In genomic region chr5:50415912-50416311, GRCh38 we compare ENCODE assay signal across 12 cellular contexts. TPM values are rescaled to one million over a fixed set of nuclear protein-coding genes. Genes with fewer than 3 reads are reported as not detected.
DNase-seq lines count a peak whose midpoint lies in the region; ATAC-seq and TF ChIP-seq lines count a peak whose summit lies in the region.
"Had no signal": no experiment of that assay in that cellular context is flagged by ENCODE, and none has a peak within 500 bp of the region (broad histone marks: within the 10 kb centered on the region; RNA-seq: fewer than 3 reads in every experiment).

No MANE protein-coding gene starts in this region.

- peak overlapping the region; percentile 71 for H3K27ac Mint-ChIP-seq in activated CD4-positive, alpha-beta T cell treated with anti-CD3 and anti-CD28 coated beads, Interleukin-2, amount 10 ng/mL, durations not matched to agents 7 days and 5 days
- H3K27ac Mint-ChIP-seq: nephron progenitor cell had no signal

- H3K4me3 ChIP-seq in transverse colon = no peak overlapping the region
- H3K4me3 ChIP-seq: A549, gastrocnemius medialis had no signal

- in situ Hi-C loops in transverse colon (cut with MboI; ENCODE audit: low pct_ligation_motif_present in 1 of 4, low pct_unique_long_range_greater_than_20kb in 1 of 4, low sequenced_read_pairs in 3 of 4) = no loop called here

- no peaks in the 10 kb centered on the region for H3K36me3 ChIP-seq in transverse colon
- H3K36me3 ChIP-seq: gastrocnemius medialis had no signal

- DNase-seq in activated CD4-positive, alpha-beta T cell treated with anti-CD3 and anti-CD28 coated beads, Interleukin-2, amount 10 ng/mL, durations not matched to agents 7 days and 5 days = peak; percentile 50
- no peak for DNase-seq in activated CD4-positive, alpha-beta T cell treated with anti-CD3 and anti-CD28 coated beads, Interleukin-2, amount 50 U/mL, for 4 hours
- DNase-seq in left colon = no peak
- DNase-seq in transverse colon = no peak
- no peak for DNase-seq in iPS-NIHi11 (ENCODE audit: low spot score)
- DNase-seq: gastrocnemius medialis, NCI-H1092 treated with DMSO at 0.1 percent for 48 hours, nephron progenitor cell had no signal

- ATAC-seq in GM21526 (IDR thresholded peaks at IDR 0.05; ENCODE audit: low FRiP score, unreplicated experiment) (peak; percentile 79), HG03280 (IDR thresholded peaks at IDR 0.05; ENCODE audit: unreplicated experiment) (peak; percentile 74), esophagus mucosa (peak; percentile 25), left colon (no peak)
- ATAC-seq: A549, gastrocnemius medialis had no signal

- no peak for TF ChIP-seq EP300 in transverse colon (IDR thresholded peaks at IDR 0.05; ENCODE audit: low read depth)

- H3K4me1 Mint-ChIP-seq in activated CD4-positive, alpha-beta T cell treated with anti-CD3 and anti-CD28 coated beads, Interleukin-2, amount 10 ng/mL, durations not matched to agents 7 days and 5 days = peaks cover 56% of the 10 kb centered on the region

- no peaks in the 10 kb centered on the region for H3K27me3 ChIP-seq in transverse colon
- H3K27me3 ChIP-seq: gastrocnemius medialis had no signal

- H3K9me3 ChIP-seq in transverse colon = no peaks in the 10 kb centered on the region
- H3K9me3 ChIP-seq: A549, gastrocnemius medialis had no signal

- H3K27me3 Mint-ChIP-seq in activated CD4-positive, alpha-beta T cell treated with anti-CD3 and anti-CD28 coated beads, Interleukin-2, amount 10 ng/mL, durations not matched to agents 7 days and 5 days = no peaks in the 10 kb centered on the region

- no peak for TF ChIP-seq CTCF in transverse colon (IDR thresholded peaks at IDR 0.05)

- no peak overlapping the region for H3K4me3 Mint-ChIP-seq in activated CD4-positive, alpha-beta T cell treated with anti-CD3 and anti-CD28 coated beads, Interleukin-2, amount 10 ng/mL, durations not matched to agents 7 days and 5 days
- H3K4me3 Mint-ChIP-seq: nephron progenitor cell had no signal

- H3K27ac ChIP-seq in transverse colon = no peak overlapping the region
- H3K27ac ChIP-seq: A549, gastrocnemius medialis had no signal

- CTCF ChIA-PET in activated CD4-positive, alpha-beta T cell treated with anti-CD3 and anti-CD28 coated beads, Interleukin-2, amount 10 ng/mL, durations not matched to agents 7 days and 5 days (lab: Charles Lee) = no interaction called here

- peaks cover 10% of the 10 kb centered on the region for H3K9me3 Mint-ChIP-seq in activated CD4-positive, alpha-beta T cell treated with anti-CD3 and anti-CD28 coated beads, Interleukin-2, amount 10 ng/mL, durations not matched to agents 7 days and 5 days

- no peaks in the 10 kb centered on the region for H3K4me1 ChIP-seq in transverse colon
- H3K4me1 ChIP-seq: A549, gastrocnemius medialis had no signal

- WGBS in transverse colon (ENCODE audit: low coverage in 1 of 2), 2 donors = 52% methylated on average over 4 of the region's 4 CpGs

- no peak for TF ChIP-seq POLR2A in transverse colon (IDR thresholded peaks at IDR 0.05)

- intact Hi-C loops in left colon (cut with DNase I, micrococcal nuclease) = no loop called here
- intact Hi-C loops in transverse colon (cut with DNase I; ENCODE audit: low total_unique reads) = no loop called here

- peaks cover 67% of the 10 kb centered on the region for H3K36me3 Mint-ChIP-seq in activated CD4-positive, alpha-beta T cell treated with anti-CD3 and anti-CD28 coated beads, Interleukin-2, amount 10 ng/mL, durations not matched to agents 7 days and 5 days (ENCODE audit: low read depth)

- POLR2A ChIA-PET in activated CD4-positive, alpha-beta T cell treated with anti-CD3 and anti-CD28 coated beads, Interleukin-2, amount 10 ng/mL, durations not matched to agents 7 days and 5 days (lab: Charles Lee) = interaction anchor here (0.7 to 0.8 kb wide), 2 partner anchors 250 to 335 kb away, joined by 3 to 4 read pairs; no protein-coding TSS in a partner anchor

RNA-seq across cellular contexts. Expression of gene EMB, which starts 25.2 kb away (rescaled TPM):
- 100 to 1,000 TPM; 137 to 143 TPM for total RNA-seq in activated CD4-positive, alpha-beta T cell treated with anti-CD3 and anti-CD28 coated beads, Interleukin-2, amount 10 ng/mL, durations not matched to agents 7 days and 5 days
- total RNA-seq in esophagus mucosa = 5.7 TPM
- total RNA-seq in left colon = 1 to 10 TPM; 6.1 to 8.6 TPM
- 10 to 100 TPM in 2 of 4 donors, 1 to 10 TPM in 1, under 1 TPM in 1; 0.20 to 13.0 (median 7.9) TPM for total RNA-seq in transverse colon

Comparison
In these comparisons a context has a peak if more than half of its experiments do, and no peak if none do; other contexts are left out.
1. RNA of gene EMB, which starts 25.2 kb away (total RNA-seq): 137 to 143 TPM in activated CD4-positive, alpha-beta T cell treated with anti-CD3 and anti-CD28 coated beads, Interleukin-2, amount 10 ng/mL, durations not matched to agents 7 days and 5 days; 0.20 to 13.0 TPM in transverse colon, 6.1 to 8.6 TPM in left colon and 5.7 TPM in esophagus mucosa (single experiment); every median in the first group is over 4 times any median in the second.